ENCODE assay signal across 10 cellular contexts in the genomic region with DNA sequence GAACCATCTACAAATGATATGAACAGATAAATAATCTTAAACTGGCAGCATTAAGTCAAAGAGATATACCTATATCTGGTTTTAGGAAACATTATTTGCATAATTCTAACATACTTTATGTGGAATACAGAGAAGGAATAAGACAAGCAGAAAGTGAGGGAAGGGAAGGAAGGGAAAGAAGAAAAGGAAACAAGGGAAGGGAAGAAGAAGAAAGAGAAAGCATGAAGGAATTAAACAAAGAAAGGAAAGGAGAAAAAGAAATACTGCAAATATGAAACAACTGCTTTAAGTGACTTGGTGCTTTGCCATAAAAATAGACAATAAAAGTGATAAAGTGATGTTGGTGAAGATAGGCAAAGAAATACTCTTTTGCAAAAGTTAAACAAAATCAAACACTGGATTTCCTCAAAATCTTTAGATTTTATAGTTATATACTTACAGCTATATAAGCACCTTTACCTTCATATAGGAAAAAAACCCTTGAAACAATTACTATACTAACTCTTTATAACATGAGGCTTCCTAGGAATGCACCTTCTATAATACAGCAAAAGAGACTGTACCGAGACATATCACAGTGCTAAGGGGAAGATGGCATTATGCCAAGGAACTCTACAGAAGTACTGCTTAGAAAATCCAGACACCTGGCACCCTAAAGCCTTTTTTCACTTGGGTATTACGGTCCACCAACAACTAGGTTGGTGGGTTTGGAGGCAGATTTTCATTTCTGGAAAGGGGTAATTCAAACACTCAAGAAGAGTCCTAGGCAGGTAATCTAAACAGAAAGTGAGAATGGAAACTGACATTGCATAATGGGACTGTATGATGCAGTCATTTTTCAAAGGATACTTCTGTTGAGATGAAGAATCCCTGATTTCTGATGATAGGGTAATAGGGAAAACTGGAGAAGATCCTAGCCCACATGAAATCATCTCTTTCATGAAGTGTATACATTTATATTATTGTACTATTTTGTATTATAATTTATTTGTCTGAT. TPM values are rescaled to one million over a fixed set of nuclear protein-coding genes. Genes with fewer than 3 reads are reported as not detected.
DNase-seq lines count a peak whose midpoint lies in the region; ATAC-seq and TF ChIP-seq lines count a peak whose summit lies in the region.
"Had no signal": no experiment of that assay in that cellular context is flagged by ENCODE, and none has a peak within 500 bp of the region (broad histone marks: within the 10 kb centered on the region; RNA-seq: fewer than 3 reads in every experiment).

No MANE protein-coding gene starts in this region.

- DNase-seq in G401 (ENCODE audit: low spot score): peak; percentile 44
- DNase-seq in NCI-H345 (lab: John Stamatoyannopoulos, UW): peak; percentile 69
- peak; percentile 25 to 34 for DNase-seq in erythroblast (lab: John Stamatoyannopoulos, UW)
- DNase-seq in CD1c-positive myeloid dendritic cell (ENCODE audit: extremely low spot score): no peak
- DNase-seq in Ammon's horn (ENCODE audit: low spot score): no peak
- DNase-seq: activated CD4-positive, alpha-beta T cell treated with anti-CD3 and anti-CD28 coated beads for 4 hours; stimulated activated naive CD8-positive, alpha-beta T cell treated with anti-CD3 and anti-CD28 coated beads, Interleukin-15, Interleukin-2, amounts not matched to agents 100 U/mL and 50 U/mL, for 24 hours had no signal

- no peak for TF ChIP-seq POLR2A in erythroblast (IDR thresholded peaks at IDR 0.05; ENCODE audit: low read length)

- in situ Hi-C loops in G401 (cut with HindIII; ENCODE audit: low sequenced_read_pairs): no loop called here

- peak; percentile 73 for ATAC-seq in GM21529 (IDR thresholded peaks at IDR 0.05; ENCODE audit: unreplicated experiment)
- no peak for ATAC-seq in HG02885 (IDR thresholded peaks at IDR 0.05; ENCODE audit: poor library complexity, unreplicated experiment)
- no peak for ATAC-seq in GM18867 (IDR thresholded peaks at IDR 0.05; ENCODE audit: unreplicated experiment)
- ATAC-seq: stimulated activated naive CD8-positive, alpha-beta T cell treated with anti-CD3 and anti-CD28 coated beads, Interleukin-15, Interleukin-2, amounts not matched to agents 100 U/mL and 50 U/mL, for 24 hours had no signal

RNA-seq across cellular contexts. Expression of gene SCMH1, which starts 19.8 kb away (rescaled TPM):
- 32.1 and 39.7 TPM in 2 replicates for total RNA-seq in G401 (2014; rRNA removed; shearing (Covaris generic))

Comparison
In these comparisons a context has a peak if more than half of its experiments do, and no peak if none do; other contexts are left out.
1. DNase-seq: peak in G401 (single experiment), NCI-H345 (single experiment) and erythroblast (2 of 2); none in CD1c-positive myeloid dendritic cell (single experiment) and Ammon's horn (single experiment).